Comparison of ENCODE assay signal across 19 cellular contexts in genomic region chr5:74140409-74140808, GRCh38.
DNase-seq lines count a peak whose midpoint lies in the region; ATAC-seq and TF ChIP-seq lines count a peak whose summit lies in the region.
"Had no signal": no experiment of that assay in that cellular context is flagged by ENCODE, and none has a peak within 500 bp of the region (broad histone marks: within the 10 kb centered on the region; RNA-seq: fewer than 3 reads in every experiment).

No MANE protein-coding gene starts in this region.

- TF ChIP-seq CTCF in HFFc6 (IDR thresholded peaks at IDR 0.05) (no peak), PC-3 (conservative IDR thresholded peaks at IDR 0.05; ENCODE audit: low read depth, low read length) (no peak), esophagus muscularis mucosa (IDR thresholded peaks at IDR 0.05) (no peak), omental fat pad (IDR thresholded peaks at IDR 0.05) (no peak)

- WGBS in esophagus muscularis mucosa = 76% methylated on average over 3 of the region's 3 CpGs

- no peak overlapping the region for H3K4me2 ChIP-seq in PC-3 (ENCODE audit: low read length)

- no peaks in the 10 kb centered on the region for H3K9me2 ChIP-seq in PC-3 (replicated peaks; ENCODE audit: low read length)

- BruUV-seq in PC-3 (replicated peaks; lab: Mats Ljungman, UMichigan) = no TSS peak

- no peaks in the 10 kb centered on the region for H3F3A ChIP-seq in PC-3 (ENCODE audit: low read length, unreplicated experiment)

- H3K79me2 ChIP-seq in PC-3 (ENCODE audit: low read length) = no peaks in the 10 kb centered on the region

- POLR2A ChIA-PET in PC-3 (lab: Charles Lee; ENCODE audit: unreplicated experiment) = no interaction called here

- H3K27me3 Mint-ChIP-seq in HFFc6 (ENCODE audit: insufficient read depth) = peaks cover 5% of the 10 kb centered on the region; the same call in 1 of the 2 replicates

- H3K36me3 ChIP-seq in PC-3 (ENCODE audit: low read depth, low read length) (no peaks in the 10 kb centered on the region), esophagus muscularis mucosa (no peaks in the 10 kb centered on the region)

- H3K9me3 ChIP-seq in PC-3 (ENCODE audit: low read length) = no peaks in the 10 kb centered on the region
- H3K9me3 ChIP-seq in esophagus muscularis mucosa = no peaks in the 10 kb centered on the region

- peak overlapping the region; percentile 75 for H3K27ac Mint-ChIP-seq in HFFc6
- no peak overlapping the region for H3K27ac Mint-ChIP-seq in activated naive CD4-positive, alpha-beta T cell treated with anti-CD3 and anti-CD28 coated beads, Interleukin-2, amount 50 U/mL, for 72 hours

- CTCF ChIA-PET in PC-3 (lab: Charles Lee) = no interaction called here

- H3K27me3 ChIP-seq in PC-3 (ENCODE audit: low read length) (no peaks in the 10 kb centered on the region), esophagus muscularis mucosa (no peaks in the 10 kb centered on the region)

- peaks cover 19% of the 10 kb centered on the region for H3K4me1 ChIP-seq in PC-3 (ENCODE audit: insufficient read depth, low read length)
- peaks cover 0 to 5% (median 2%) of the 10 kb centered on the region in 4 donors for H3K4me1 ChIP-seq in esophagus muscularis mucosa

- H3K36me3 Mint-ChIP-seq in HFFc6 (ENCODE audit: low read depth) = no peaks in the 10 kb centered on the region
- H3K36me3 Mint-ChIP-seq in activated naive CD4-positive, alpha-beta T cell treated with anti-CD3 and anti-CD28 coated beads, Interleukin-2, amount 50 U/mL, for 72 hours = no peaks in the 10 kb centered on the region

- no peak overlapping the region for H3K4me3 Mint-ChIP-seq in HFFc6

- peaks cover 26% of the 10 kb centered on the region for H3K4me1 Mint-ChIP-seq in HFFc6 (ENCODE audit: low read depth)

- H3K4me3 ChIP-seq in PC-3 (ENCODE audit: low read length) (no peak overlapping the region), esophagus muscularis mucosa (no peak overlapping the region)

- intact Hi-C loops in PC-3 (cut with micrococcal nuclease) (no loop called here), esophagus muscularis mucosa (cut with DNase I) (no loop called here)

- H3K9ac ChIP-seq in PC-3 (ENCODE audit: low read length) = no peak overlapping the region

- DNase-seq in HFFc6 = peak; percentile 6
- DNase-seq in PC-3 = no peak
- DNase-seq in esophagus muscularis mucosa (ENCODE audit: extremely low spot score) = peak; percentile 34
- DNase-seq in omental fat pad (ENCODE audit: low spot score) = no peak
- DNase-seq in foreskin melanocyte = no peak
- no peak for DNase-seq in activated naive CD4-positive, alpha-beta T cell treated with anti-CD3 and anti-CD28 coated beads, Interleukin-2, amount 50 U/mL, for 72 hours (ENCODE audit: low spot score in 2 of 2)
- DNase-seq in NCI-H1092 (lab: John Stamatoyannopoulos, UW) = no peak
- DNase-seq: Calu3, DMS79 treated with DMSO at 0.1 percent for 48 hours, KG1, MM.1S, NCI-H1105, NCI-H1436 treated with DMSO at 0.1 percent for 48 hours, NCI-H187 treated with DMSO at 0.1 percent for 48 hours, NCI-H2107, NCI-H446, NCI-H524 treated with DMSO at 0.1 percent for 48 hours, NCI-H774 had no signal

- no peak overlapping the region for H2AFZ ChIP-seq in PC-3 (ENCODE audit: low read length)

- TF ChIP-seq POLR2A in esophagus muscularis mucosa (IDR thresholded peaks at IDR 0.05; ENCODE audit: low read depth) = no peak

- no peaks in the 10 kb centered on the region for H4K20me1 ChIP-seq in PC-3 (ENCODE audit: low read length)

- no peak for ATAC-seq in PC-3
- ATAC-seq in omental fat pad (ENCODE audit: low FRiP score) = peak; percentile 35
- no peak for ATAC-seq in activated naive CD4-positive, alpha-beta T cell treated with anti-CD3 and anti-CD28 coated beads, Interleukin-2, amount 50 U/mL, for 72 hours
- ATAC-seq: SK-N-SH treated with all-trans-retinoic acid at 6 μM for 48 hours had no signal

- no peak for TF ChIP-seq EP300 in esophagus muscularis mucosa (IDR thresholded peaks at IDR 0.05)

- H3K27ac ChIP-seq in PC-3 (ENCODE audit: low read length) = peak overlapping the region; percentile 45; the same call in 1 of the 2 replicates
- H3K27ac ChIP-seq in esophagus muscularis mucosa (replicated peaks in 1 of 4) = no peak overlapping the region

- no peaks in the 10 kb centered on the region for H3K9me3 Mint-ChIP-seq in HFFc6
- no peaks in the 10 kb centered on the region for H3K9me3 Mint-ChIP-seq in activated naive CD4-positive, alpha-beta T cell treated with anti-CD3 and anti-CD28 coated beads, Interleukin-2, amount 50 U/mL, for 72 hours

Comparison
In these comparisons a context has a peak if more than half of its experiments do, and no peak if none do; other contexts are left out.
1. DNase-seq: peak in HFFc6 (single experiment) and esophagus muscularis mucosa (single experiment); none in PC-3 (single experiment), omental fat pad (single experiment), foreskin melanocyte (single experiment), activated naive CD4-positive, alpha-beta T cell treated with anti-CD3 and anti-CD28 coated beads, Interleukin-2, amount 50 U/mL, for 72 hours (0 of 2) and NCI-H1092 (single experiment).